In the genomic region with DNA sequence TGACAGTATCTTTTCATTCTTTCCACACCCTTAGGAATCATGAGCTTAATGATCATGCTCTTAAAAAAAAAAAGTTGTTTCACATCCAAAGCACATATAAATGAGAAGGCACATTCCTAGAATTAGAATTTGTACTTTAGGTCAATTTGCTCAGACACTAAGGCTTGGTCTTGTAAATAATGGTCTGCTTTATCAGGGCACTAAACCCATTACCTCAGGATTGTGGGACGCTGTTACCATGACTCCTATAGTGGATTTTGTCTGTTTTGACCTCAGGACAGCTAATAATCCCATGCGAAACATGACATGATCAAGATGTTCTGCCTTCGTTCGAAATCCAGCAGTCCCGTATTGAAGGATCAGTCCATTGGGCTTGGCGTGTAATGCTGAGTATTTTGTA, we compare ENCODE assay signal across 1 cellular context.
TF ChIP-seq lines count a peak whose summit lies in the region.

No MANE protein-coding gene starts in this region.

TF ChIP-seq in liver, 16 proteins besides CTCF, POLR2A, EP300 and RAD21 (continued from another document):
- TF ChIP-seq, protein P1, sequence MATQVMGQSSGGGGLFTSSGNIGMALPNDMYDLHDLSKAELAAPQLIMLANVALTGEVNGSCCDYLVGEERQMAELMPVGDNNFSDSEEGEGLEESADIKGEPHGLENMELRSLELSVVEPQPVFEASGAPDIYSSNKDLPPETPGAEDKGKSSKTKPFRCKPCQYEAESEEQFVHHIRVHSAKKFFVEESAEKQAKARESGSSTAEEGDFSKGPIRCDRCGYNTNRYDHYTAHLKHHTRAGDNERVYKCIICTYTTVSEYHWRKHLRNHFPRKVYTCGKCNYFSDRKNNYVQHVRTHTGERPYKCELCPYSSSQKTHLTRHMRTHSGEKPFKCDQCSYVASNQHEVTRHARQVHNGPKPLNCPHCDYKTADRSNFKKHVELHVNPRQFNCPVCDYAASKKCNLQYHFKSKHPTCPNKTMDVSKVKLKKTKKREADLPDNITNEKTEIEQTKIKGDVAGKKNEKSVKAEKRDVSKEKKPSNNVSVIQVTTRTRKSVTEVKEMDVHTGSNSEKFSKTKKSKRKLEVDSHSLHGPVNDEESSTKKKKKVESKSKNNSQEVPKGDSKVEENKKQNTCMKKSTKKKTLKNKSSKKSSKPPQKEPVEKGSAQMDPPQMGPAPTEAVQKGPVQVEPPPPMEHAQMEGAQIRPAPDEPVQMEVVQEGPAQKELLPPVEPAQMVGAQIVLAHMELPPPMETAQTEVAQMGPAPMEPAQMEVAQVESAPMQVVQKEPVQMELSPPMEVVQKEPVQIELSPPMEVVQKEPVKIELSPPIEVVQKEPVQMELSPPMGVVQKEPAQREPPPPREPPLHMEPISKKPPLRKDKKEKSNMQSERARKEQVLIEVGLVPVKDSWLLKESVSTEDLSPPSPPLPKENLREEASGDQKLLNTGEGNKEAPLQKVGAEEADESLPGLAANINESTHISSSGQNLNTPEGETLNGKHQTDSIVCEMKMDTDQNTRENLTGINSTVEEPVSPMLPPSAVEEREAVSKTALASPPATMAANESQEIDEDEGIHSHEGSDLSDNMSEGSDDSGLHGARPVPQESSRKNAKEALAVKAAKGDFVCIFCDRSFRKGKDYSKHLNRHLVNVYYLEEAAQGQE (IDR thresholded peaks at IDR 0.05) = no peak
- peak; percentile 42 to 47 for TF ChIP-seq RXRA (IDR thresholded peaks at IDR 0.05)
- no peak for TF ChIP-seq JUND (IDR thresholded peaks at IDR 0.05)
- TF ChIP-seq, protein P2, sequence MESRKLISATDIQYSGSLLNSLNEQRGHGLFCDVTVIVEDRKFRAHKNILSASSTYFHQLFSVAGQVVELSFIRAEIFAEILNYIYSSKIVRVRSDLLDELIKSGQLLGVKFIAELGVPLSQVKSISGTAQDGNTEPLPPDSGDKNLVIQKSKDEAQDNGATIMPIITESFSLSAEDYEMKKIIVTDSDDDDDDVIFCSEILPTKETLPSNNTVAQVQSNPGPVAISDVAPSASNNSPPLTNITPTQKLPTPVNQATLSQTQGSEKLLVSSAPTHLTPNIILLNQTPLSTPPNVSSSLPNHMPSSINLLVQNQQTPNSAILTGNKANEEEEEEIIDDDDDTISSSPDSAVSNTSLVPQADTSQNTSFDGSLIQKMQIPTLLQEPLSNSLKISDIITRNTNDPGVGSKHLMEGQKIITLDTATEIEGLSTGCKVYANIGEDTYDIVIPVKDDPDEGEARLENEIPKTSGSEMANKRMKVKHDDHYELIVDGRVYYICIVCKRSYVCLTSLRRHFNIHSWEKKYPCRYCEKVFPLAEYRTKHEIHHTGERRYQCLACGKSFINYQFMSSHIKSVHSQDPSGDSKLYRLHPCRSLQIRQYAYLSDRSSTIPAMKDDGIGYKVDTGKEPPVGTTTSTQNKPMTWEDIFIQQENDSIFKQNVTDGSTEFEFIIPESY (IDR thresholded peaks at IDR 0.05) = no peak
- TF ChIP-seq FOXA1 (IDR thresholded peaks at IDR 0.05) = no peak
- TF ChIP-seq HNF4A (conservative IDR thresholded peaks at IDR 0.05) = peak; percentile 63 to 86
- no peak for TF ChIP-seq FOXA2 (IDR thresholded peaks at IDR 0.05)
- no peak for TF ChIP-seq TAF1 (conservative IDR thresholded peaks at IDR 0.05)
- no peak for TF ChIP-seq EGR1 (IDR thresholded peaks at IDR 0.05; ENCODE audit: low read depth in 2 of 2)
- TF ChIP-seq GABPA (IDR thresholded peaks at IDR 0.05 in 1 of 2, conservative IDR thresholded peaks at IDR 0.05 in 1 of 2) = no peak
TF ChIP-seq in liver: peak in this region for 4.
